Comparison of ENCODE assay signal across 8 cellular contexts in the genomic region with DNA sequence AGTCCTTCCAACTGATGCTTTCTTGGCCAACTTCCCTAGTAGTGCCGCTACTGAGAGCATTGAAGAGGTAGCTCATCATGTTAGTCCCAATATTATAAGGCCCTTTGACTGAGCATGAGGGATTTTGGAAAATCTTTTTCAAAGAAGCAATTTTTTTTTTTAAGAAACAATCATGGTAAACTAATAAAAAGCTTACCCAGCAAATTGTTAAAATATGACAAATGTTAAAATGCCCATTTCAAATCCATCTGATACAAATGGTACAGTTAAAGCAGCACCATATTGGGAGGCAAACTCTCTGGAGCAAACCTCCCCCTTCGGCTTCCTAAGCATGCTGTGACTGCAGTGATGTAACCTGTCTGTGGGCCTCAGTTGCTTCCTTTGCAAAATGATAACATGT.
"Had no signal": no experiment of that assay in that cellular context is flagged by ENCODE, and none has a peak within 500 bp of the region (broad histone marks: within the 10 kb centered on the region; RNA-seq: fewer than 3 reads in every experiment).

No MANE protein-coding gene starts in this region.

- FAIRE-seq: G401.6, GM12878, GM12891, GM12892, GM18507, GM19239 had no signal

- H3K4me3 ChIP-seq: GM12878 had no signal

- ATAC-seq: GM12878 had no signal

- DNase-seq: GDM1, GF-D8 had no signal
